In genomic region chr17:79082311-79083190, GRCh38 we compare ENCODE assay signal across 8 cellular contexts.
DNase-seq lines count a peak whose midpoint lies in the region; ATAC-seq and TF ChIP-seq lines count a peak whose summit lies in the region.

No MANE protein-coding gene starts in this region.

- H3K9ac ChIP-seq in BLaER1, result no peak overlapping the region

- no peaks in the 10 kb centered on the region for H3K9me3 ChIP-seq in BLaER1

- H3K4me3 ChIP-seq in BLaER1, result no peak overlapping the region

- H3K4me2 ChIP-seq in BLaER1, result peak overlapping the region; percentile 15; the same call in 1 of the 2 replicates

- H3K27me3 ChIP-seq in BLaER1, result no peaks in the 10 kb centered on the region

- H3K27ac ChIP-seq in BLaER1, result no peak overlapping the region

- CTCF ChIA-PET in HEK293T (lab: Yijun Ruan, JAX), result interaction anchor here (0.8 to 1.5 kb wide), 4 partner anchors 15 to 311 kb away, joined by 3 to 4 read pairs (median 3); no protein-coding TSS in a partner anchor

- POLR2A ChIA-PET in HEK293T (lab: Yijun Ruan, JAX), result no interaction called here

- peaks cover 62% of the 10 kb centered on the region for H4K20me1 ChIP-seq in BLaER1

- ATAC-seq in HG03196 (IDR thresholded peaks at IDR 0.05; ENCODE audit: unreplicated experiment) (no peak), GM21526 (IDR thresholded peaks at IDR 0.05; ENCODE audit: low FRiP score, unreplicated experiment) (no peak)

- H3K36me3 ChIP-seq in BLaER1, result peaks cover 89% of the 10 kb centered on the region

- peaks cover 24% of the 10 kb centered on the region for H3K4me1 ChIP-seq in BLaER1

- DNase-seq in HEK293T (ENCODE audit: extremely low spot score), result peak; percentile 81
- DNase-seq in SKM-1 treated with dmso at 0.1 percent for 144 hours (lab: John Stamatoyannopoulos, UW; ENCODE audit: unreplicated experiment), result peak; percentile 29
- peak; percentile 67 for DNase-seq in astrocyte of the hippocampus (ENCODE audit: low read depth, low spot score)
- peak; percentile 25 for DNase-seq in iris pigment epithelial cell (ENCODE audit: low read depth)
- DNase-seq in stimulated activated CD8-positive, alpha-beta memory T cell treated with anti-CD3 and anti-CD28 coated beads, Interleukin-15, amount 100 ng/mL, for 24 hours (ENCODE audit: low read depth), result peak; percentile 31

TF ChIP-seq in HEK293T, 16 proteins besides CTCF, POLR2A, EP300 and RAD21:
- no peak for TF ChIP-seq SP1 (IDR thresholded peaks at IDR 0.05)
- TF ChIP-seq HDGF (IDR thresholded peaks at IDR 0.05; ENCODE audit: borderline replicate concordance), result 0 out of 2 replicates have a peak, but pooled peaks have one; percentile 5
- TF ChIP-seq ARNT (IDR thresholded peaks at IDR 0.05), result no peak

Comparison
In these comparisons a context has a peak if more than half of its experiments do, and no peak if none do; other contexts are left out.
1. DNase-seq: peak in every context shown above with its lines; median percentile 81 in HEK293T; 67 in astrocyte of the hippocampus; 31 in stimulated activated CD8-positive, alpha-beta memory T cell treated with anti-CD3 and anti-CD28 coated beads, Interleukin-15, amount 100 ng/mL, for 24 hours; 29 in SKM-1 treated with dmso at 0.1 percent for 144 hours; 25 in iris pigment epithelial cell.